8 cellular contexts compared by ENCODE assay signal in the genomic region with DNA sequence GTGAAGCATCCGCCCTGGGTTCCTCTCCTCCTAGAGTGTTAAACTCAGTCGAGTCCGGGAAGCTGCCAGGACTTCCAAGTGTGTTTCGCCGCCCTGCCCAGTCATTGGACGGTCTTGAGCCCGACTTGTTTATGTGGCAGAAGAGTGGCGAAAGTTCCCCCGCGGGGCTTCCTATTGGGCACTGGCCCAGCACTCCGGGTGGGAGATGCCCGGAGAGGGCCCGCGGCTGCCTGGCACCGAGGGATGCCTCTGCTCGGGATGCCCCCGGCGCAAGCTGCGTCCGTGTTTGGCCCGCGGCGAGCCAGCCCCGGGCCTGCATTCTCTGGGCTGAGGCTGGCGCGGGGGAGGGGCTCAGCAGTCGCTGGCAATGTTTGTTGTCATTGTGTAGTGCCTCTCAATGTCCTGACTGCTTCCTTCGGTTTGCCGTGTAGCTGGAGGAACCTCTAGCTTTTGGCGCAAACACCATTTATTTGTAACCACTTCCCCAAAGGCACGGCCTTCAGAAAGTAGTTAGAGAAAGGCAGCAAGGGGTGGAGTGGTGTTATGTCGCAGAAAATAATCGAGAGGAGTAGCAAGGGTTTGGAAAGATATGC. TPM values are rescaled to one million over a fixed set of nuclear protein-coding genes. Genes with fewer than 3 reads are reported as not detected.
DNase-seq lines count a peak whose midpoint lies in the region; ATAC-seq, FAIRE-seq and TF ChIP-seq lines count a peak whose summit lies in the region.

No MANE protein-coding gene starts in this region.

- H3K36me3 ChIP-seq in BE2C, result no peaks in the 10 kb centered on the region
- no peaks in the 10 kb centered on the region for H3K36me3 ChIP-seq in kidney (ENCODE audit: control insufficient read depth in 1 of 2, insufficient read depth in 2 of 2, low read length in 2 of 2)
- H3K36me3 ChIP-seq in skeletal muscle tissue (ENCODE audit: control insufficient read depth in 3 of 3, insufficient read depth in 3 of 3, low read length in 3 of 3), result no peaks in the 10 kb centered on the region

- H3K9ac ChIP-seq in kidney (ENCODE audit: low read length in 2 of 2), result peak overlapping the region; percentile 49 to 64
- H3K9ac ChIP-seq in skeletal muscle tissue (ENCODE audit: low read depth in 1 of 3, low read length in 3 of 3), result peak overlapping the region; percentile 63 to 77 (median 68)

- DNase-seq in BE2C (peak; percentile 20), HK-2 (ENCODE audit: unreplicated experiment) (peak; percentile 64), kidney (peak; percentile 89)

- ATAC-seq in GM18909 (IDR thresholded peaks at IDR 0.05; ENCODE audit: poor library complexity, unreplicated experiment), result peak; percentile 37
- ATAC-seq in SK-N-SH treated with all-trans-retinoic acid at 6 μM for 48 hours, result peak; percentile 81
- ATAC-seq in HG03469 (IDR thresholded peaks at IDR 0.05; ENCODE audit: unreplicated experiment), result no peak

- peak overlapping the region; percentile 57 for H3K4me3 ChIP-seq in BE2C (ENCODE audit: low read depth, low read length)
- H3K4me3 ChIP-seq in kidney (ENCODE audit: low read length in 2 of 2), result peak overlapping the region; percentile 73 to 86
- H3K4me3 ChIP-seq in skeletal muscle tissue (ENCODE audit: low read length in 3 of 3), result peak overlapping the region; percentile 78 to 83 (median 82)

- TF ChIP-seq CTCF in BE2C (IDR thresholded peaks at IDR 0.05; ENCODE audit: low read depth, low read length) (no peak), kidney (IDR thresholded peaks at IDR 0.05; ENCODE audit: borderline replicate concordance, extremely low read depth, insufficient read depth) (no peak)

- H3K27ac ChIP-seq in cingulate gyrus (ENCODE audit: low read depth, low read length), result peak overlapping the region; percentile 91
- peak overlapping the region; percentile 71 to 78 for H3K27ac ChIP-seq in kidney (ENCODE audit: low read depth in 2 of 2, low read length in 2 of 2)
- peak overlapping the region; percentile 71 for H3K27ac ChIP-seq in skeletal muscle tissue (ENCODE audit: low read depth, low read length)

- H3K27me3 ChIP-seq in BE2C (peaks cover 28% of the 10 kb centered on the region), skeletal muscle tissue (ENCODE audit: control insufficient read depth in 3 of 3, insufficient read depth in 3 of 3, low read length in 3 of 3) (peaks cover 5 to 30% (median 15%) of the 10 kb centered on the region in 3 donors)

- FAIRE-seq in kidney (lab: Jason Lieb, UNC), result no peak

- intact Hi-C loops in kidney (cut with DNase I), result no loop called here

- H3K4me1 ChIP-seq in BE2C (no peaks in the 10 kb centered on the region), kidney (ENCODE audit: control insufficient read depth in 1 of 2, insufficient read depth in 1 of 2, low read depth in 1 of 2, low read length in 2 of 2) (peaks cover 8 to 9% of the 10 kb centered on the region in 2 donors), skeletal muscle tissue (ENCODE audit: control insufficient read depth in 3 of 3, insufficient read depth in 3 of 3, low read length in 3 of 3) (peaks cover 11 to 19% (median 17%) of the 10 kb centered on the region in 3 donors)

- H3K9me3 ChIP-seq in BE2C (no peaks in the 10 kb centered on the region), kidney (ENCODE audit: control insufficient read depth in 1 of 2, low read length in 2 of 2) (no peaks in the 10 kb centered on the region), skeletal muscle tissue (ENCODE audit: control insufficient read depth in 3 of 3, low read length in 3 of 3) (no peaks in the 10 kb centered on the region)

TF ChIP-seq in SK-N-SH treated with all-trans-retinoic acid at 6 μM for 48 hours, 23 proteins besides CTCF, POLR2A, EP300 and RAD21:
- TF ChIP-seq ZFP3 (CRISPR knock-in tag; IDR thresholded peaks at IDR 0.05) (0 out of 2 replicates have a peak, but pooled peaks have one; percentile 28), PATZ1 (CRISPR knock-in tag; IDR thresholded peaks at IDR 0.05; ENCODE audit: borderline replicate concordance) (no peak)

RNA-seq across cellular contexts. Expression of gene CYBRD1, which starts 1.2 kb away (rescaled TPM):
- polyA plus RNA-seq in BE2C (2012; ENCODE audit: insufficient read depth, insufficient read length, low read depth), result not detected
- total RNA-seq in kidney, result 57.3 TPM
- 17.7 TPM for polyA plus RNA-seq in kidney (ENCODE audit: insufficient read depth, low read depth, low replicate concordance)
- 89.2 TPM for total RNA-seq in skeletal muscle tissue

Comparison
In these comparisons a context has a peak if more than half of its experiments do, and no peak if none do; other contexts are left out.
1. DNase-seq: peak in every context shown above with its lines; median percentile 89 in kidney; 64 in HK-2; 20 in BE2C.